Comparison of ENCODE assay signal across 10 cellular contexts in the genomic region with DNA sequence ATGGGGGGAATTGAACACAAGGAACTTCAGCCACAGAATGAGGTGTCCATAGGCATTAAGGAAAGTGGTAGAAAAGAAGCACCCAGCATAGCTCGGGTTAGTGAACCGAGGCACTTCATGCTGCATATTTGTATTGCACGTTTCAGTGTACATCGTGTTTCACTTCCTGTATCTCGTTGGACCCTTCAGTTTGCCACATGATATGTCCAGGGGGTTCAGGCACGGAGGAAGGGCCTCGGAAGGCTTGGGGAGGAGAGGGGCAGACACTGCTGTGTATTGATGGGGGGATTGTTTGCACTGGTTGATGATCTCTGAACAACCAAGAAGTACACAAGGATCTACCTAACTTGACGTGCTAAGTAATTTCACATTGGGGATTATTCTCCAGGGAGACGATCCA. TPM values are rescaled to one million over a fixed set of nuclear protein-coding genes. Genes with fewer than 3 reads are reported as not detected.
"Had no signal": no experiment of that assay in that cellular context is flagged by ENCODE, and none has a peak within 500 bp of the region (broad histone marks: within the 10 kb centered on the region; RNA-seq: fewer than 3 reads in every experiment).

No MANE protein-coding gene starts in this region.

RNA-seq across cellular contexts. Expression of a gene that starts 3.8 kb away (rescaled TPM):
- total RNA-seq: activated CD4-positive, alpha-beta T cell treated with anti-CD3 and anti-CD28 coated beads, Interleukin-2, amount 10 ng/mL, durations not matched to agents 7 days and 5 days; ascending aorta; bronchial epithelial cell; esophagus muscularis mucosa; fibroblast of villous mesenchyme; liver; myocyte; pancreas; upper lobe of right lung had no signal

RNA-seq across cellular contexts. Expression of a gene that starts 9.7 kb away (rescaled TPM):
- total RNA-seq: ascending aorta, bronchial epithelial cell, fibroblast of villous mesenchyme had no signal

RNA-seq across cellular contexts. Expression of a gene that starts 11.3 kb away (rescaled TPM):
- total RNA-seq: activated CD4-positive, alpha-beta T cell treated with anti-CD3 and anti-CD28 coated beads, Interleukin-2, amount 10 ng/mL, durations not matched to agents 7 days and 5 days; ascending aorta; bronchial epithelial cell; esophagus muscularis mucosa; fibroblast of villous mesenchyme; liver; myocyte; pancreas; testis; upper lobe of right lung had no signal

RNA-seq across cellular contexts. Expression of a gene that starts 26.0 kb away (rescaled TPM):
- total RNA-seq: activated CD4-positive, alpha-beta T cell treated with anti-CD3 and anti-CD28 coated beads, Interleukin-2, amount 10 ng/mL, durations not matched to agents 7 days and 5 days; ascending aorta; bronchial epithelial cell; esophagus muscularis mucosa; fibroblast of villous mesenchyme; liver; myocyte; pancreas; upper lobe of right lung had no signal

RNA-seq across cellular contexts. Expression of a gene that starts 40.7 kb away (rescaled TPM):
- total RNA-seq: activated CD4-positive, alpha-beta T cell treated with anti-CD3 and anti-CD28 coated beads, Interleukin-2, amount 10 ng/mL, durations not matched to agents 7 days and 5 days; ascending aorta; bronchial epithelial cell; esophagus muscularis mucosa; fibroblast of villous mesenchyme; liver; myocyte; pancreas; upper lobe of right lung had no signal
